ENCODE assay signal across 8 cellular contexts in genomic region chr3:150146891-150147761, GRCh38.
DNase-seq lines count a peak whose midpoint lies in the region; ATAC-seq and TF ChIP-seq lines count a peak whose summit lies in the region.

No MANE protein-coding gene starts in this region.

- H3K9me3 ChIP-seq in stomach = no peaks in the 10 kb centered on the region

- H3K4me1 Mint-ChIP-seq in activated CD8-positive, alpha-beta memory T cell treated with anti-CD3 and anti-CD28 coated beads, Interleukin-2, amount 10 ng/mL, durations not matched to agents 7 days and 5 days = peaks cover 7% of the 10 kb centered on the region

- CTCF ChIA-PET in activated CD8-positive, alpha-beta memory T cell treated with anti-CD3 and anti-CD28 coated beads, Interleukin-2, amount 10 ng/mL, durations not matched to agents 7 days and 5 days (lab: Charles Lee) = interaction anchor here (1.2 kb wide), 1 partner anchor 37 kb away, joined by 4 read pairs; no protein-coding TSS in a partner anchor

- no peaks in the 10 kb centered on the region for H3K36me3 ChIP-seq in stomach

- H3K27ac ChIP-seq in stomach = peak overlapping the region in 4 of 5 donors; percentile 58 to 86 (median 74)

- no peak for TF ChIP-seq POLR2A in stomach (IDR thresholded peaks at IDR 0.05)

- H3K27me3 Mint-ChIP-seq in activated CD8-positive, alpha-beta memory T cell treated with anti-CD3 and anti-CD28 coated beads, Interleukin-2, amount 10 ng/mL, durations not matched to agents 7 days and 5 days = peaks cover 35% of the 10 kb centered on the region

- TF ChIP-seq CTCF in fibroblast of villous mesenchyme (IDR thresholded peaks at IDR 0.05; ENCODE audit: insufficient read depth, low read depth, low read length) (no peak), stomach (IDR thresholded peaks at IDR 0.05) (no peak)

- WGBS in stomach, 5 donors = 46 to 72% (median 63%) methylated on average over 11 of the region's 11 CpGs

- peak; percentile 23 for ATAC-seq in activated CD8-positive, alpha-beta memory T cell treated with anti-CD3 and anti-CD28 coated beads, Interleukin-2, amount 10 ng/mL, durations not matched to agents 7 days and 5 days
- no peak for ATAC-seq in GM21381 (IDR thresholded peaks at IDR 0.05; ENCODE audit: unreplicated experiment)

- H3K36me3 Mint-ChIP-seq in activated CD8-positive, alpha-beta memory T cell treated with anti-CD3 and anti-CD28 coated beads, Interleukin-2, amount 10 ng/mL, durations not matched to agents 7 days and 5 days = no peaks in the 10 kb centered on the region

- no peaks in the 10 kb centered on the region for H3K9me3 Mint-ChIP-seq in activated CD8-positive, alpha-beta memory T cell treated with anti-CD3 and anti-CD28 coated beads, Interleukin-2, amount 10 ng/mL, durations not matched to agents 7 days and 5 days (ENCODE audit: low read depth)

- no peak for DNase-seq in activated CD8-positive, alpha-beta memory T cell treated with anti-CD3 and anti-CD28 coated beads, Interleukin-2, amount 10 ng/mL, durations not matched to agents 7 days and 5 days
- DNase-seq in activated CD8-positive, alpha-beta memory T cell treated with anti-CD3 and anti-CD28 coated beads, Interleukin-2, amount 50 U/mL, for 48 hours = no peak
- DNase-seq in OCI-M1 (lab: John Stamatoyannopoulos, UW) = peak; percentile 1
- peak; percentile 80 for DNase-seq in fibroblast of villous mesenchyme (ENCODE audit: low read depth)
- DNase-seq in stomach = no peak
- no peak for DNase-seq in NCI-H1694 treated with DMSO at 0.1 percent for 48 hours (lab: John Stamatoyannopoulos, UW)
- DNase-seq in NCI-H748 (lab: John Stamatoyannopoulos, UW; ENCODE audit: unreplicated experiment) = no peak

- peaks cover 0 to 14% (median 1%) of the 10 kb centered on the region in 4 donors for H3K4me1 ChIP-seq in stomach

- peak; percentile 90 for TF ChIP-seq EP300 in stomach (IDR thresholded peaks at IDR 0.05)

- H3K27ac Mint-ChIP-seq in activated CD8-positive, alpha-beta memory T cell treated with anti-CD3 and anti-CD28 coated beads, Interleukin-2, amount 10 ng/mL, durations not matched to agents 7 days and 5 days = no peak overlapping the region

- intact Hi-C loops in stomach (cut with DNase I; ENCODE audit: low total_unique reads) = no loop called here

- H3K4me3 ChIP-seq in fibroblast of villous mesenchyme (ENCODE audit: low read depth, low read length) (no peak overlapping the region), stomach (no peak overlapping the region)

- no peak overlapping the region for H3K4me3 Mint-ChIP-seq in activated CD8-positive, alpha-beta memory T cell treated with anti-CD3 and anti-CD28 coated beads, Interleukin-2, amount 10 ng/mL, durations not matched to agents 7 days and 5 days

- no peaks in the 10 kb centered on the region for H3K27me3 ChIP-seq in stomach

Comparison
In these comparisons a context has a peak if more than half of its experiments do, and no peak if none do; other contexts are left out.
1. DNase-seq: peak in OCI-M1 (single experiment) and fibroblast of villous mesenchyme (single experiment); none in activated CD8-positive, alpha-beta memory T cell treated with anti-CD3 and anti-CD28 coated beads, Interleukin-2, amount 10 ng/mL, durations not matched to agents 7 days and 5 days (single experiment), activated CD8-positive, alpha-beta memory T cell treated with anti-CD3 and anti-CD28 coated beads, Interleukin-2, amount 50 U/mL, for 48 hours (single experiment), stomach (single experiment), NCI-H1694 treated with DMSO at 0.1 percent for 48 hours (single experiment) and NCI-H748 (single experiment).